8 cellular contexts compared by ENCODE assay signal in the genomic region with DNA sequence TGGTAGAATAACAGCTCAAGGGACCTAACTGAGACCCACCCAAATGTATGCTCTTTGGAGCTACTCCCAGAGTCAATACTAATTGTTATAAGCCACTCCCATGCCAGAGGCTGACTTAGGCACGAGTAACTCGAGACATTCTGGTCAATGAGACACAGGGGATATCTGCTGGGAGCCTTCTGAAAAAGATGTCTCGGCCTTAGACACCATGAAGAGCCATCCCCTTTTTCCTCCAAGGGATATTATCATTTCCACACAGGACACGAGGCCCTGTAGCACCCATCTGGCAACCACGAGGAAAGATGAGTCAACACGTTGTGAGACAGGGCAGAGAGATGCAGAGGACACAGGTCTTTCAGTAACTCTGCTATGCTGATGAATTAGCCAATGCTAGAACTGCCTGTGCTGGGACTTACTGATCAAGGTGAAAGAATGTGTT. TPM values are rescaled to one million over a fixed set of nuclear protein-coding genes. Genes with fewer than 3 reads are reported as not detected.
A peak's percentile ranks its signal among the peaks of the same experiment; 100 is the strongest.
DNase-seq lines count a peak whose midpoint lies in the region; ATAC-seq, FAIRE-seq and TF ChIP-seq lines count a peak whose summit lies in the region.

No MANE protein-coding gene starts in this region.

- peak; percentile 26 for TF ChIP-seq POLR2A in erythroblast (IDR thresholded peaks at IDR 0.05; ENCODE audit: low read length)

- no peak for ATAC-seq in GM18861 (IDR thresholded peaks at IDR 0.05; ENCODE audit: unreplicated experiment)

- H3K4me1 ChIP-seq in SJCRH30 (peaks cover 45% of the 10 kb centered on the region), small intestine (ENCODE audit: control insufficient read depth in 2 of 2, insufficient read depth in 1 of 2, low read depth in 1 of 2, low read length in 1 of 2) (peaks cover 4 to 9% of the 10 kb centered on the region in 2 donors)

- no peaks in the 10 kb centered on the region for H3K27me3 ChIP-seq in SJCRH30
- H3K27me3 ChIP-seq in small intestine (ENCODE audit: control insufficient read depth in 2 of 2, insufficient read depth in 2 of 2, low read length in 2 of 2): no peaks in the 10 kb centered on the region

- WGBS in small intestine, 3 donors: 11 to 30% (median 20%) methylated on average over 6 of the region's 6 CpGs

- peak overlapping the region; percentile 58 for H3K27ac ChIP-seq in SJCRH30
- H3K27ac ChIP-seq in small intestine (ENCODE audit: low read depth in 1 of 2, low read length in 1 of 2): peak overlapping the region in 1 of 2 donors; percentile 18

- DNase-seq in NCI-H2171 treated with DMSO at 0.1 percent for 48 hours (lab: John Stamatoyannopoulos, UW) (peak; percentile 61), NCI-H2171 (lab: John Stamatoyannopoulos, UW) (no peak), SJCRH30 (peak; percentile 60 to 77), erythroblast (lab: John Stamatoyannopoulos, UW) (peak; percentile 47 to 52), small intestine (peak; percentile 70), D341Med (ENCODE audit: low spot score) (no peak)
- DNase-seq in NK-92 treated with Interleukin-12 subunit alpha and Interleukin-12 subunit beta, amount 100 ng/mL, for 24 hours (lab: John Stamatoyannopoulos, UW): no peak

- no peak for FAIRE-seq in small intestine (lab: Jason Lieb, UNC)

- no peaks in the 10 kb centered on the region for H3K9me3 ChIP-seq in SJCRH30 (replicated peaks)
- H3K9me3 ChIP-seq in small intestine (ENCODE audit: control insufficient read depth, low read depth): no peaks in the 10 kb centered on the region

- H3K4me3 ChIP-seq in SJCRH30 (no peak overlapping the region), small intestine (ENCODE audit: low read depth in 1 of 2, low read length in 2 of 2) (no peak overlapping the region)

- no peaks in the 10 kb centered on the region for H3K36me3 ChIP-seq in SJCRH30
- no peaks in the 10 kb centered on the region for H3K36me3 ChIP-seq in small intestine (ENCODE audit: control insufficient read depth in 2 of 2, insufficient read depth in 2 of 2, low read length in 2 of 2)

RNA-seq across cellular contexts. Expression of a gene that starts 30.7 kb away (rescaled TPM):
- total RNA-seq in SJCRH30 (2014; rRNA removed; shearing (Covaris generic)): 22.5 and 23.2 TPM in 2 replicates
- 1 to 10 TPM; 1.8 to 9.6 (median 3.0) TPM for polyA plus RNA-seq in small intestine

Comparison
In these comparisons a context has a peak if more than half of its experiments do, and no peak if none do; other contexts are left out.
1. DNase-seq: peak in NCI-H2171 treated with DMSO at 0.1 percent for 48 hours (single experiment), SJCRH30 (2 of 2), erythroblast (2 of 2) and small intestine (single experiment); none in NCI-H2171 (single experiment), D341Med (single experiment) and NK-92 treated with Interleukin-12 subunit alpha and Interleukin-12 subunit beta, amount 100 ng/mL, for 24 hours (single experiment).